In genomic region chr10:12351447-12351846, GRCh38 we compare ENCODE assay signal across 10 cellular contexts. TPM values are rescaled to one million over a fixed set of nuclear protein-coding genes. Genes with fewer than 3 reads are reported as not detected.
DNase-seq lines count a peak whose midpoint lies in the region; ATAC-seq, FAIRE-seq and TF ChIP-seq lines count a peak whose summit lies in the region.
"Had no signal": no experiment of that assay in that cellular context is flagged by ENCODE, and none has a peak within 500 bp of the region (broad histone marks: within the 10 kb centered on the region; RNA-seq: fewer than 3 reads in every experiment).

No MANE protein-coding gene starts in this region.

- H3K36me3 ChIP-seq in BLaER1 treated with 17β-estradiol and CSF1 and Interleukin-3, amounts not matched to agents 10 nM and 100 nM: 0 out of 22 replicates have a peak, but pooled peaks cover 0 to 4% (median 0%) of the 10 kb centered on the region in 11 experiments
- peaks cover 0 to 4% (median 0%) of the 10 kb centered on the region in 3 experiments for H3K36me3 ChIP-seq in naive thymus-derived CD4-positive, alpha-beta T cell (ENCODE audit: control insufficient read depth in 2 of 3, insufficient read depth in 3 of 3, low read length in 3 of 3)
- H3K36me3 ChIP-seq: cardiac muscle cell had no signal

- H3K4me3 ChIP-seq in BLaER1 treated with 17β-estradiol and CSF1 and Interleukin-3, amounts not matched to agents 10 nM and 100 nM: peak overlapping the region in 9 of 10 experiments; percentile 86 to 96 (median 92); a peak in 16 of 20 replicates
- peak overlapping the region; percentile 83 for H3K4me3 ChIP-seq in naive thymus-derived CD4-positive, alpha-beta T cell (ENCODE audit: low read length)
- H3K4me3 ChIP-seq: cardiac muscle cell had no signal

- peaks cover 35 to 56% (median 43%) of the 10 kb centered on the region in 10 experiments for H3K4me1 ChIP-seq in BLaER1 treated with 17β-estradiol and CSF1 and Interleukin-3, amounts not matched to agents 10 nM and 100 nM
- H3K4me1 ChIP-seq in naive thymus-derived CD4-positive, alpha-beta T cell (ENCODE audit: control insufficient read depth in 2 of 2, insufficient read depth in 2 of 2, low read length in 2 of 2): peaks cover 18 to 19% of the 10 kb centered on the region in 2 donors

- H3K27me3 Mint-ChIP-seq in naive thymus-derived CD4-positive, alpha-beta T cell: peaks cover 0 to 59% (median 0%) of the 10 kb centered on the region in 5 donors

- H3K4me2 ChIP-seq in BLaER1 treated with 17β-estradiol and CSF1 and Interleukin-3, amounts not matched to agents 10 nM and 100 nM: peak overlapping the region; percentile 89 to 100 (median 98)

- H4K20me1 ChIP-seq in BLaER1 treated with 17β-estradiol and CSF1 and Interleukin-3, amounts not matched to agents 10 nM and 100 nM: peaks cover 18 to 58% (median 49%) of the 10 kb centered on the region in 11 experiments; a peak in 18 of 22 replicates

- peaks cover 0 to 15% (median 4%) of the 10 kb centered on the region in 11 experiments; a peak in 9 of 22 replicates for H3K27me3 ChIP-seq in BLaER1 treated with 17β-estradiol and CSF1 and Interleukin-3, amounts not matched to agents 10 nM and 100 nM
- no peaks in the 10 kb centered on the region for H3K27me3 ChIP-seq in naive thymus-derived CD4-positive, alpha-beta T cell (ENCODE audit: control insufficient read depth in 2 of 2, insufficient read depth in 2 of 2, low read length in 2 of 2)

- DNase-seq in GM12891 (ENCODE audit: insufficient read length, low spot score) (no peak), cardiac septum (ENCODE audit: low spot score) (no peak), GM10266 (ENCODE audit: extremely low spot score) (no peak), NCI-H128 (lab: John Stamatoyannopoulos, UW; ENCODE audit: unreplicated experiment) (no peak), kidney glomerular epithelial cell (lab: John Stamatoyannopoulos, UW) (no peak)
- DNase-seq in activated T-cell treated with anti-CD3 and anti-CD28 coated beads, Interleukin-2, amount 50 U/mL, for 48 hours: peak; percentile 37 to 41
- no peak for DNase-seq in naive thymus-derived CD4-positive, alpha-beta T cell

- peak overlapping the region in 7 of 9 donors; percentile 28 to 78 (median 47) for H3K27ac Mint-ChIP-seq in naive thymus-derived CD4-positive, alpha-beta T cell

- no peak for FAIRE-seq in GM12891 (lab: Jason Lieb, UNC)
- FAIRE-seq: G401.6 had no signal

- no peaks in the 10 kb centered on the region for H3K9me3 ChIP-seq in BLaER1 treated with 17β-estradiol and CSF1 and Interleukin-3, amounts not matched to agents 10 nM and 100 nM (replicated peaks in 1 of 11)
- no peaks in the 10 kb centered on the region for H3K9me3 ChIP-seq in naive thymus-derived CD4-positive, alpha-beta T cell (ENCODE audit: control insufficient read depth in 2 of 3, low read length in 3 of 3)

- intact Hi-C loops in naive thymus-derived CD4-positive, alpha-beta T cell (cut with micrococcal nuclease): loop anchor here (2.0 to 10.0 kb wide), 6 partner anchors 15 to 1436 kb away; partner anchors contain the start of gene OPTN (in 1 of the 2)
- intact Hi-C loops in cardiac septum (cut with DNase I): no loop called here

- H3K36me3 Mint-ChIP-seq in naive thymus-derived CD4-positive, alpha-beta T cell: peaks cover 0 to 10% (median 0%) of the 10 kb centered on the region in 5 donors

- no peaks in the 10 kb centered on the region for H3K9me3 Mint-ChIP-seq in naive thymus-derived CD4-positive, alpha-beta T cell

- peak overlapping the region in 9 of 10 donors; percentile 78 to 99 (median 94) for H3K4me3 Mint-ChIP-seq in naive thymus-derived CD4-positive, alpha-beta T cell

- POLR2A ChIA-PET in naive thymus-derived CD4-positive, alpha-beta T cell (lab: Charles Lee): interaction anchor here (0.6 to 2.0 kb wide), 2 partner anchors 14 to 44 kb away, joined by 3 to 11 read pairs; no protein-coding TSS in a partner anchor

- no peak for ATAC-seq in naive thymus-derived CD4-positive, alpha-beta T cell

- peaks cover 30 to 65% (median 49%) of the 10 kb centered on the region in 7 donors for H3K4me1 Mint-ChIP-seq in naive thymus-derived CD4-positive, alpha-beta T cell

- H3K9ac ChIP-seq in BLaER1 treated with 17β-estradiol and CSF1 and Interleukin-3, amounts not matched to agents 10 nM and 100 nM: peak overlapping the region in 8 of 11 experiments; percentile 89 to 95 (median 93); a peak in 12 of 22 replicates

- CTCF ChIA-PET in naive thymus-derived CD4-positive, alpha-beta T cell (lab: Charles Lee): interaction anchor here (0.7 to 2.0 kb wide), 2 partner anchors 87 to 240 kb away, joined by 3 to 6 read pairs; no protein-coding TSS in a partner anchor

- no peak overlapping the region for H3K27ac ChIP-seq in BLaER1 treated with 17β-estradiol and CSF1 and Interleukin-3, amounts not matched to agents 10 nM and 100 nM
- peak overlapping the region; percentile 89 for H3K27ac ChIP-seq in naive thymus-derived CD4-positive, alpha-beta T cell (ENCODE audit: low read depth, low read length)
- H3K27ac ChIP-seq: cardiac muscle cell had no signal

- TF ChIP-seq POLR2A in GM12891 (IDR thresholded peaks at IDR 0.05; ENCODE audit: low read depth, low read length): 0 out of 2 replicates have a peak, but pooled peaks have one; percentile 25

- TF ChIP-seq CTCF in GM10266 (IDR thresholded peaks at IDR 0.05; ENCODE audit: control insufficient read depth, insufficient read depth, low read depth, missing control alignments): no peak

TF ChIP-seq in GM12891, 5 proteins besides CTCF, POLR2A, EP300 and RAD21:
- no peak for TF ChIP-seq SPI1 (IDR thresholded peaks at IDR 0.05; ENCODE audit: low read depth, low read length)
- TF ChIP-seq TAF1 (IDR thresholded peaks at IDR 0.05; ENCODE audit: low read depth, low read length): no peak
- TF ChIP-seq POU2F2 (IDR thresholded peaks at IDR 0.05; ENCODE audit: low read depth, low read length): no peak
- no peak for TF ChIP-seq POLR2AphosphoS5 (IDR thresholded peaks at IDR 0.05; ENCODE audit: low read depth, low read length)
- TF ChIP-seq PAX5 (IDR thresholded peaks at IDR 0.05; ENCODE audit: insufficient read depth, low read length, severe bottlenecking): no peak
TF ChIP-seq in GM12891: peak in this region for 0.

RNA-seq across cellular contexts. Expression of gene CAMK1D, which starts 2.1 kb away (rescaled TPM):
- polyA plus RNA-seq in GM12891 (2012; ENCODE audit: low read depth, missing spikeins): 17.6 TPM
- 10 to 100 TPM; 12.5 to 43.2 (median 18.7) TPM for total RNA-seq in naive thymus-derived CD4-positive, alpha-beta T cell
- polyA plus RNA-seq in naive thymus-derived CD4-positive, alpha-beta T cell: 10 to 100 TPM; 14.9 to 18.6 TPM
- total RNA-seq in cardiac septum: 3.2 TPM

Comparison
In these comparisons a context has a peak if more than half of its experiments do, and no peak if none do; other contexts are left out.
1. DNase-seq: peak in activated T-cell treated with anti-CD3 and anti-CD28 coated beads, Interleukin-2, amount 50 U/mL, for 48 hours (2 of 2); none in GM12891 (single experiment), naive thymus-derived CD4-positive, alpha-beta T cell (0 of 9), cardiac septum (single experiment), GM10266 (single experiment), NCI-H128 (single experiment) and kidney glomerular epithelial cell (single experiment).